Comparison of ENCODE assay signal across 1 cellular context in the genomic region with DNA sequence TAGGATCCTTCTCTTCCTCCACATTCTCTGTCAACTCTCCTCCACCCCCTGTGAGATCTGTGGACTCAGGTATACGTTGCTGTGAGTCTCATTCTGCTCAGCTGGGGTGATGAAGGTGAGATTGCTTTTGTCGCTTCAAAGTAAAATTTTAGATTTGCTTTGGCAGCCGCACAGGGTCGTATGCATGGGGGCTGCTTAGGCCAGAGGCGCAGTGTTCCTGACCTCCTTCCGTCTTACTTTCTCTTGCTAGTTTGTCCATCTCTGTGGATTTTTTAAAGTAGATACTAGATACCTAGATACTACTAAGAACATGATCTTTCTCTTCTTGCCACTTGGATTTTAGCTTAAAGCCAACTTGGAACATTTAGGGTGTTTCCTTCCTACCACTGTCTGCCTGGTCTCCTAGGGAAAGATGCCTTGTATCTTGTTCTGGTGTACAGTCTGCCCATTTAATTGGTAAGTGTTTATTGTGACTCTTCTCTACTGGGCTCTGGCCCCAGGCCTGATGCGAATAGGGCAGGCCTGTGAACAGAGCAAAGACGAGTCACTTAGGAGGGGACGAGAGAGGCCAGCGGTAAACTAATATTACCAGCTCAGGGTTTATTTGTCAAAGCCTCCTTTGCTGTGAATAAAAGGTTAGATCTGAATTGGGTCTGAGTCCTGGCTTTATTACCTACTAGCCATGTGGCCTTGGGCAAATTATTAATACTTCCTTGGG.
TF ChIP-seq lines count a peak whose summit lies in the region.

No MANE protein-coding gene starts in this region.

TF ChIP-seq in SK-N-SH, 30 proteins besides CTCF, POLR2A, EP300 and RAD21:
- TF ChIP-seq, protein P1, sequence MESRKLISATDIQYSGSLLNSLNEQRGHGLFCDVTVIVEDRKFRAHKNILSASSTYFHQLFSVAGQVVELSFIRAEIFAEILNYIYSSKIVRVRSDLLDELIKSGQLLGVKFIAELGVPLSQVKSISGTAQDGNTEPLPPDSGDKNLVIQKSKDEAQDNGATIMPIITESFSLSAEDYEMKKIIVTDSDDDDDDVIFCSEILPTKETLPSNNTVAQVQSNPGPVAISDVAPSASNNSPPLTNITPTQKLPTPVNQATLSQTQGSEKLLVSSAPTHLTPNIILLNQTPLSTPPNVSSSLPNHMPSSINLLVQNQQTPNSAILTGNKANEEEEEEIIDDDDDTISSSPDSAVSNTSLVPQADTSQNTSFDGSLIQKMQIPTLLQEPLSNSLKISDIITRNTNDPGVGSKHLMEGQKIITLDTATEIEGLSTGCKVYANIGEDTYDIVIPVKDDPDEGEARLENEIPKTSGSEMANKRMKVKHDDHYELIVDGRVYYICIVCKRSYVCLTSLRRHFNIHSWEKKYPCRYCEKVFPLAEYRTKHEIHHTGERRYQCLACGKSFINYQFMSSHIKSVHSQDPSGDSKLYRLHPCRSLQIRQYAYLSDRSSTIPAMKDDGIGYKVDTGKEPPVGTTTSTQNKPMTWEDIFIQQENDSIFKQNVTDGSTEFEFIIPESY (IDR thresholded peaks at IDR 0.05; ENCODE audit: borderline replicate concordance, low read depth): no peak
- TF ChIP-seq MXI1 (IDR thresholded peaks at IDR 0.05; ENCODE audit: low read depth, low read length) (no peak), YY1 (IDR thresholded peaks at IDR 0.05; ENCODE audit: low read depth) (no peak), POLR2AphosphoS5 (IDR thresholded peaks at IDR 0.05; ENCODE audit: low read depth, low read length) (no peak), SMC3 (IDR thresholded peaks at IDR 0.05; ENCODE audit: low read depth, low read length) (no peak), FOXM1 (IDR thresholded peaks at IDR 0.05; ENCODE audit: low read depth) (no peak), TAF1 (IDR thresholded peaks at IDR 0.05; ENCODE audit: borderline replicate concordance, low read depth, low read length) (no peak)
